Comparison of ENCODE assay signal across 1 cellular context in the genomic region with DNA sequence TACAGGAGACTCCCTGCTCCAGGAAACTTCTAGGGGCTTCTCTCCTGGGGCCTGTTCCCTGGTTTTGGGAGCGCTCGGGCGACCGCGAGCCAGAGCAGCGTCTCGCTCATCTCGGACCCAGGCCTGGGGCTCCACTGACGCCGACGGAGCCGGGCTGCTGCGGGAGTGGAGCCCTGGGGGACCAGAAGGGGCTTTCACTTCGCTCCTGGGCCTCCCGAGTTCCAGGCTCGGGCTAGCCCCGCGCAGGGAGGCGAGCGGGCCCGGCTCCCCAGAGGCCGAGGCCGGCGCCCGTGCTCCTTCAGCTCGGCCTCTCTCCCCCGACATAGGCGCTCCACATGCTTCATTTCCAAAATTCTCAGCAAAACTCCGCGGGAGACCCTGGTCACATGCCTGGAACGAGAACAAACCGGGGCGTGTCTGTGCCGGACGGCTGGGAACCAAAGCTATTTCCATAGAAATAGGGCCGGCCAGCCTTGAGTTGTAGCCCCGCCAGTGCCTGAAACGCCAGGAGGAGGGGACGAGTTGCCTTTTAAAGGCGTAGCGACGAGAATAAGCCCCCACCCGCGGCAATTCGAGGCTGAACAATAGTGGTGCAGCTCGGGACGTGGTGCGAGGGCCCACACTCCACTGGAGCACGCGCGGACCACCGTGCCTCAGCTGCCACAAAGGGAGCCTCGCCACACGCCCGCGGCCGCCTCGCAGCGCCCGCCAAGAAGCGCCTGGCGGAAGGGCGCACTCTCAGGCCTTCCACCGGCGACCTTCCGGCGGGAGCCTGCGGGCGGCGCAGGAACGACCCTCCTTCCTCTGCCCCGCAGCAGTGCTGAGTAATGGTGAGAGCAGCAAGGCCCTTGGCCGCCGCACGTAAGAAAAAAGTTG.
TF ChIP-seq lines count a peak whose summit lies in the region.

No MANE protein-coding gene starts in this region.

TF ChIP-seq in GM12878, 131 proteins besides CTCF, POLR2A, EP300 and RAD21 (continued from another document):
- TF ChIP-seq SPI1 (IDR thresholded peaks at IDR 0.05; ENCODE audit: borderline replicate concordance, insufficient read depth, low read depth, low read length) (no peak), SMAD5 (IDR thresholded peaks at IDR 0.05; ENCODE audit: low read depth) (no peak), E2F8 (IDR thresholded peaks at IDR 0.05; ENCODE audit: low read depth, partially characterized antibody) (no peak), BCL11A (IDR thresholded peaks at IDR 0.05; ENCODE audit: low read depth, low read length) (no peak), DPF2 (IDR thresholded peaks at IDR 0.05) (no peak), RFX5 (IDR thresholded peaks at IDR 0.05; ENCODE audit: low read depth, low read length) (0 out of 2 replicates have a peak, but pooled peaks have one; percentile 14), ZNF217 (IDR thresholded peaks at IDR 0.05) (0 out of 2 replicates have a peak, but pooled peaks have one; percentile 23), CUX1 (IDR thresholded peaks at IDR 0.05; ENCODE audit: insufficient replicate concordance, low read depth, low read length) (no peak), ZNF592 (IDR thresholded peaks at IDR 0.05) (no peak), ATF7 (IDR thresholded peaks at IDR 0.05; ENCODE audit: low read depth) (no peak), RUNX3 (IDR thresholded peaks at IDR 0.05; ENCODE audit: low read length) (no peak), PML (IDR thresholded peaks at IDR 0.05; ENCODE audit: low read length) (no peak; the same call in 1 of the 2 replicates), SMC3 (IDR thresholded peaks at IDR 0.05; ENCODE audit: borderline replicate concordance, low read length) (no peak), PAX8 (IDR thresholded peaks at IDR 0.05) (no peak), MEF2B (IDR thresholded peaks at IDR 0.05; ENCODE audit: partially characterized antibody, poor library complexity, severe bottlenecking) (no peak), RBBP5 (conservative IDR thresholded peaks at IDR 0.05) (no peak), HDAC6 (IDR thresholded peaks at IDR 0.05; ENCODE audit: unreplicated experiment) (no peak), USF2 (IDR thresholded peaks at IDR 0.05; ENCODE audit: borderline replicate concordance, low read depth, low read length) (no peak), HDGF (IDR thresholded peaks at IDR 0.05) (no peak), HCFC1 (IDR thresholded peaks at IDR 0.05; ENCODE audit: low read length) (no peak)
- TF ChIP-seq, protein P1, sequence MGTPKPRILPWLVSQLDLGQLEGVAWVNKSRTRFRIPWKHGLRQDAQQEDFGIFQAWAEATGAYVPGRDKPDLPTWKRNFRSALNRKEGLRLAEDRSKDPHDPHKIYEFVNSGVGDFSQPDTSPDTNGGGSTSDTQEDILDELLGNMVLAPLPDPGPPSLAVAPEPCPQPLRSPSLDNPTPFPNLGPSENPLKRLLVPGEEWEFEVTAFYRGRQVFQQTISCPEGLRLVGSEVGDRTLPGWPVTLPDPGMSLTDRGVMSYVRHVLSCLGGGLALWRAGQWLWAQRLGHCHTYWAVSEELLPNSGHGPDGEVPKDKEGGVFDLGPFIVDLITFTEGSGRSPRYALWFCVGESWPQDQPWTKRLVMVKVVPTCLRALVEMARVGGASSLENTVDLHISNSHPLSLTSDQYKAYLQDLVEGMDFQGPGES (IDR thresholded peaks at IDR 0.05), result no peak
